33 cellular contexts compared by ENCODE assay signal in genomic region chrX:5575407-5575806, GRCh38.
DNase-seq lines count a peak whose midpoint lies in the region; ATAC-seq, FAIRE-seq and TF ChIP-seq lines count a peak whose summit lies in the region.
"Had no signal": no experiment of that assay in that cellular context is flagged by ENCODE, and none has a peak within 500 bp of the region (broad histone marks: within the 10 kb centered on the region; RNA-seq: fewer than 3 reads in every experiment).

No MANE protein-coding gene starts in this region.

- H3K27ac ChIP-seq in SK-N-SH (ENCODE audit: low read depth in 2 of 2, low read length in 1 of 2) (no peak overlapping the region), mesenchymal stem cell (ENCODE audit: low read length, poor library complexity, severe bottlenecking) (no peak overlapping the region), Karpas-422 (ENCODE audit: low read length) (no peak overlapping the region), left ventricle myocardium inferior (replicated peaks) (no peak overlapping the region), WERI-Rb-1 (no peak overlapping the region)
- H3K27ac ChIP-seq: 22Rv1; A549; BLaER1; BLaER1 treated with 17β-estradiol and CSF1 and Interleukin-3, amounts not matched to agents 10 nM and 100 nM; C4-2B had no signal

- no peak overlapping the region for H2AFZ ChIP-seq in SK-N-SH (ENCODE audit: low read depth)
- H2AFZ ChIP-seq in mesenchymal stem cell (ENCODE audit: low read depth, low read length), result no peak overlapping the region
- no peak overlapping the region for H2AFZ ChIP-seq in Karpas-422 (ENCODE audit: low read length)

- H3K27me3 ChIP-seq in SK-N-SH (ENCODE audit: insufficient read depth) (no peaks in the 10 kb centered on the region), mesenchymal stem cell (ENCODE audit: control insufficient read depth in 1 of 2, insufficient read depth in 1 of 2, low read length in 2 of 2) (no peaks in the 10 kb centered on the region), Karpas-422 (ENCODE audit: low read length) (no peaks in the 10 kb centered on the region), left ventricle myocardium inferior (ENCODE audit: low read depth) (no peaks in the 10 kb centered on the region), WERI-Rb-1 (ENCODE audit: insufficient read depth, low read depth, severe bottlenecking) (peaks cover 39% of the 10 kb centered on the region)
- H3K27me3 ChIP-seq: BE2C; BLaER1; BLaER1 treated with 17β-estradiol and CSF1 and Interleukin-3, amounts not matched to agents 10 nM and 100 nM had no signal

- H3K4me1 ChIP-seq in SK-N-SH (ENCODE audit: control insufficient read depth in 1 of 2, insufficient read depth in 2 of 2, low read depth in 1 of 2, low read length in 1 of 2) (no peaks in the 10 kb centered on the region; a peak in 1 of 4 replicates), mesenchymal stem cell (ENCODE audit: control insufficient read depth, insufficient read depth, low read depth, low read length) (no peaks in the 10 kb centered on the region), Karpas-422 (ENCODE audit: low read length) (no peaks in the 10 kb centered on the region), left ventricle myocardium inferior (no peaks in the 10 kb centered on the region)
- H3K4me1 ChIP-seq: A549, BE2C, BLaER1, Caco-2 had no signal

- peak; percentile 10 for FAIRE-seq in colon (lab: Jason Lieb, UNC)
- FAIRE-seq: A204.1 had no signal

- H3K4me3 ChIP-seq in SK-N-SH (ENCODE audit: low read depth in 2 of 2, low read length in 1 of 2) (no peak overlapping the region), mesenchymal stem cell (ENCODE audit: insufficient read depth in 1 of 2, low read depth in 1 of 2, low read length in 2 of 2) (no peak overlapping the region), Karpas-422 (ENCODE audit: low read length) (no peak overlapping the region), left ventricle myocardium inferior (no peak overlapping the region), WERI-Rb-1 (ENCODE audit: low read depth, low read length) (no peak overlapping the region)
- H3K4me3 ChIP-seq: A549; BLaER1; BLaER1 treated with 17β-estradiol and CSF1 and Interleukin-3, amounts not matched to agents 10 nM and 100 nM had no signal

- TF ChIP-seq RAD21 in SK-N-SH (IDR thresholded peaks at IDR 0.05; ENCODE audit: low read length), result no peak

- H3K36me3 ChIP-seq in SK-N-SH (replicated peaks in 1 of 2; ENCODE audit: control insufficient read depth in 1 of 2, insufficient read depth in 2 of 2, low read length in 1 of 2), result no peaks in the 10 kb centered on the region
- no peaks in the 10 kb centered on the region for H3K36me3 ChIP-seq in mesenchymal stem cell (ENCODE audit: control insufficient read depth in 1 of 2, insufficient read depth in 2 of 2, low read depth in 1 of 2, low read length in 2 of 2)
- H3K36me3 ChIP-seq in Karpas-422 (ENCODE audit: insufficient read depth, low read length), result no peaks in the 10 kb centered on the region
- no peaks in the 10 kb centered on the region for H3K36me3 ChIP-seq in left ventricle myocardium inferior
- no peaks in the 10 kb centered on the region for H3K36me3 ChIP-seq in WERI-Rb-1
- H3K36me3 ChIP-seq: BE2C; BLaER1; BLaER1 treated with 17β-estradiol and CSF1 and Interleukin-3, amounts not matched to agents 10 nM and 100 nM had no signal

- POLR2A ChIA-PET in SK-N-SH (lab: Yijun Ruan, JAX), result no interaction called here

- H3K9me3 ChIP-seq in SK-N-SH, result no peaks in the 10 kb centered on the region
- peaks cover 15% of the 10 kb centered on the region for H3K9me3 ChIP-seq in mesenchymal stem cell (ENCODE audit: control insufficient read depth, low read length)
- H3K9me3 ChIP-seq in Karpas-422 (ENCODE audit: low read length), result no peaks in the 10 kb centered on the region
- H3K9me3 ChIP-seq in left ventricle myocardium inferior (replicated peaks), result no peaks in the 10 kb centered on the region
- H3K9me3 ChIP-seq in WERI-Rb-1 (ENCODE audit: severe bottlenecking), result no peaks in the 10 kb centered on the region
- H3K9me3 ChIP-seq: A549, BE2C, BLaER1, Caco-2 had no signal

- ATAC-seq in SK-N-SH treated with all-trans-retinoic acid at 6 μM for 48 hours, result no peak
- ATAC-seq: A549; CD8-positive, alpha-beta T cell had no signal

- no peak overlapping the region for H4K8ac ChIP-seq in mesenchymal stem cell (ENCODE audit: low read length)

- H3K23ac ChIP-seq in mesenchymal stem cell (ENCODE audit: low read length in 2 of 2), result no peak overlapping the region

- no peak overlapping the region for H3K4ac ChIP-seq in mesenchymal stem cell (ENCODE audit: low read depth in 1 of 2, low read length in 2 of 2)

- H3K79me2 ChIP-seq in SK-N-SH (ENCODE audit: insufficient read depth) (no peaks in the 10 kb centered on the region), Karpas-422 (ENCODE audit: low read length) (no peaks in the 10 kb centered on the region)

- intact Hi-C loops in left ventricle myocardium inferior (cut with micrococcal nuclease), result no loop called here

- no peak overlapping the region for H3K14ac ChIP-seq in mesenchymal stem cell (ENCODE audit: low read length in 2 of 2)

- H4K20me1 ChIP-seq in SK-N-SH (ENCODE audit: insufficient read depth) (no peaks in the 10 kb centered on the region), Karpas-422 (ENCODE audit: insufficient read depth, low read depth, low read length) (no peaks in the 10 kb centered on the region)
- H4K20me1 ChIP-seq: BLaER1; BLaER1 treated with 17β-estradiol and CSF1 and Interleukin-3, amounts not matched to agents 10 nM and 100 nM had no signal

- no peaks in the 10 kb centered on the region for H3F3A ChIP-seq in SK-N-SH (replicated peaks; ENCODE audit: insufficient read depth)

- no peak overlapping the region for H2BK5ac ChIP-seq in mesenchymal stem cell (ENCODE audit: low read depth, low read length, poor library complexity, severe bottlenecking)

- peak in 1 of 2 experiments; percentile 35; a peak in 1 of 4 replicates for TF ChIP-seq EP300 in SK-N-SH (IDR thresholded peaks at IDR 0.05; ENCODE audit: borderline replicate concordance in 1 of 2, low read depth in 1 of 2, low read length in 1 of 2)

- H2BK120ac ChIP-seq in mesenchymal stem cell (ENCODE audit: low read depth, low read length), result no peak overlapping the region

- H3K9ac ChIP-seq in SK-N-SH (no peak overlapping the region), mesenchymal stem cell (ENCODE audit: low read length) (no peak overlapping the region), Karpas-422 (ENCODE audit: low read length) (no peak overlapping the region)
- H3K9ac ChIP-seq: BLaER1; BLaER1 treated with 17β-estradiol and CSF1 and Interleukin-3, amounts not matched to agents 10 nM and 100 nM had no signal

- H3K9me2 ChIP-seq in SK-N-SH (peaks cover 4% of the 10 kb centered on the region; the same call in 1 of the 2 replicates), Karpas-422 (replicated peaks; ENCODE audit: insufficient read depth, low read length) (no peaks in the 10 kb centered on the region)

- 3% methylated on average over 1 of the region's 1 CpG for WGBS in SK-N-SH (ENCODE audit: low lambda C conversion rate)
- WGBS in mesenchymal stem cell, result no CpG with 5 or more reads among the region's 1 CpG

- H2AK5ac ChIP-seq in mesenchymal stem cell (ENCODE audit: low read length, severe bottlenecking), result no peak overlapping the region

- H2BK12ac ChIP-seq in mesenchymal stem cell (ENCODE audit: low read length in 2 of 2), result no peak overlapping the region

- no peak overlapping the region for H2BK15ac ChIP-seq in mesenchymal stem cell (ENCODE audit: low read depth, poor library complexity, severe bottlenecking)

- H3K18ac ChIP-seq in mesenchymal stem cell (ENCODE audit: low read depth in 1 of 2, low read length in 2 of 2), result no peak overlapping the region

- H4K91ac ChIP-seq in mesenchymal stem cell (ENCODE audit: low read length), result no peak overlapping the region

- no peaks in the 10 kb centered on the region for H3K79me1 ChIP-seq in mesenchymal stem cell (replicated peaks; ENCODE audit: low read length, poor library complexity, severe bottlenecking)

- TF ChIP-seq CTCF in SK-N-SH (IDR thresholded peaks at IDR 0.05) (no peak), left ventricle myocardium inferior (IDR thresholded peaks at IDR 0.05; ENCODE audit: borderline replicate concordance) (no peak), WERI-Rb-1 (IDR thresholded peaks at IDR 0.05; ENCODE audit: low read depth, low read length) (no peak)

- DNase-seq in SK-N-SH (no peak), mesenchymal stem cell (peak; percentile 0), Karpas-422 (no peak), NCI-H1048 (lab: John Stamatoyannopoulos, UW) (no peak), left ventricle myocardium inferior (no peak), WERI-Rb-1 (no peak)
- DNase-seq: 8988T; ACHN; AML-193; BE2C; Caco-2; Calu3; CD4-positive, alpha-beta memory T cell; CD4-positive, alpha-beta T cell; CD4-positive, CD25-positive, alpha-beta regulatory T cell; CD8-positive, alpha-beta memory T cell; CD8-positive, alpha-beta T cell; COR-L47; DMS 273 treated with DMSO at 0.1 percent for 48 hours; DMS153; DMS53; DMS79; DMS79 treated with DMSO at 0.1 percent for 48 hours; DND-41; EL had no signal

- H3K4me2 ChIP-seq in SK-N-SH (no peak overlapping the region), mesenchymal stem cell (ENCODE audit: low read length, poor library complexity, severe bottlenecking) (no peak overlapping the region), Karpas-422 (ENCODE audit: low read depth, low read length, poor library complexity, severe bottlenecking) (no peak overlapping the region)
- H3K4me2 ChIP-seq: A549, BLaER1 had no signal

- CTCF ChIA-PET in SK-N-SH (lab: Yijun Ruan, JAX), result no interaction called here

TF ChIP-seq in SK-N-SH, 30 proteins besides CTCF, POLR2A, EP300 and RAD21 (continues in another document):
- TF ChIP-seq FOSL2 (IDR thresholded peaks at IDR 0.05; ENCODE audit: borderline replicate concordance, low read depth), result no peak

TF ChIP-seq in SK-N-SH treated with all-trans-retinoic acid at 6 μM for 48 hours, 23 proteins besides CTCF, POLR2A, EP300 and RAD21:
- TF ChIP-seq SNAI2 (CRISPR knock-in tag; IDR thresholded peaks at IDR 0.05), result no peak
- TF ChIP-seq ZFP30 (CRISPR knock-in tag; IDR thresholded peaks at IDR 0.05), result no peak
- TF ChIP-seq TCF4 (CRISPR knock-in tag; IDR thresholded peaks at IDR 0.05; ENCODE audit: borderline replicate concordance), result peak; percentile 67; the same call in 1 of the 2 replicates
- TF ChIP-seq GLIS3 (CRISPR knock-in tag; IDR thresholded peaks at IDR 0.05), result no peak
- TF ChIP-seq OSR1 (CRISPR knock-in tag; IDR thresholded peaks at IDR 0.05), result no peak
- TF ChIP-seq RARB (CRISPR knock-in tag; IDR thresholded peaks at IDR 0.05), result no peak
TF ChIP-seq in SK-N-SH treated with all-trans-retinoic acid at 6 μM for 48 hours: peak in this region for 1.
